In the genomic region with DNA sequence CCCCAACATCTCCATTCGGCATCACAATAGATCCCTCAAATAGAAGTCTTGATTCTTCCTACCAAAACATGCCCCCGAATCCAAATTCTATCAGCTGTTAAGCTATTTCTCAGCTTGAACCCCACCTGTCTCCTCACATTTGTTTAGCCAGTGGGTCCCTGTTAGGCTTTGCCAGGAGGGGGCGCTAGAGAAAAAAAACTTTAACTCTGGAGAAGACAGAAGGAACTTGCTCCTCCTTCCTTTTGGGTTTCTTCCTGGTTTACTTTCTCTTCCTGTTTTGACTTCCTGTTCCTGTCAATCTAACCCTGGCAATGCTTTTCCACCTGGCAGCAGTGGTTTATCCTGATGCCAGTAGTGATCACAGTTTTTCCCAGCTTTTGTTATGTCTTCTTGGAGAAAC, we compare ENCODE assay signal across 8 cellular contexts.
A peak's percentile ranks its signal among the peaks of the same experiment; 100 is the strongest.
DNase-seq lines count a peak whose midpoint lies in the region; ATAC-seq and TF ChIP-seq lines count a peak whose summit lies in the region.

No MANE protein-coding gene starts in this region.

- H3K4me3 ChIP-seq in Panc1 (ENCODE audit: low read depth in 2 of 2, low read length in 2 of 2) (no peak overlapping the region), prostate gland (no peak overlapping the region)

- H3K27ac ChIP-seq in Panc1 (ENCODE audit: low read length) (no peak overlapping the region), prostate gland (no peak overlapping the region)

- H3K4me1 ChIP-seq in Panc1 (ENCODE audit: control insufficient read depth, insufficient read depth, low read length) (no peaks in the 10 kb centered on the region), prostate gland (replicated peaks) (no peaks in the 10 kb centered on the region)

- H3K36me3 ChIP-seq in Panc1 (ENCODE audit: control insufficient read depth, insufficient read depth, low read length) (no peaks in the 10 kb centered on the region; the same call in 1 of the 2 replicates), prostate gland (no peaks in the 10 kb centered on the region)

- TF ChIP-seq CTCF in Panc1 (IDR thresholded peaks at IDR 0.05) (peak; percentile 68), prostate gland (IDR thresholded peaks at IDR 0.05) (peak in 2 of 4 experiments; percentile 38 to 46)

- H3K27me3 ChIP-seq in Panc1 (ENCODE audit: control insufficient read depth, insufficient read depth, low read length) (no peaks in the 10 kb centered on the region; the same call in 1 of the 2 replicates), prostate gland (replicated peaks; ENCODE audit: insufficient read depth) (no peaks in the 10 kb centered on the region)

- POLR2A ChIA-PET in Panc1 (lab: Charles Lee): no interaction called here

- no peak for TF ChIP-seq POLR2A in prostate gland (IDR thresholded peaks at IDR 0.05)

- no TSS peak for BruUV-seq in Panc1 (replicated peaks; lab: Mats Ljungman, UMichigan)

- H3K9me3 ChIP-seq in Panc1 (ENCODE audit: control insufficient read depth, insufficient read depth, low read depth, low read length): no peaks in the 10 kb centered on the region
- H3K9me3 ChIP-seq in prostate gland: no peaks in the 10 kb centered on the region

- 67% methylated on average over 3 of the region's 3 CpGs for WGBS in prostate gland

- in situ Hi-C loops in Panc1 (cut with HindIII; ENCODE audit: low pct_unique_long_range_greater_than_20kb, low sequenced_read_pairs): no loop called here

- peak; percentile 54 for ATAC-seq in GM21515 (IDR thresholded peaks at IDR 0.05; ENCODE audit: unreplicated experiment)
- no peak for ATAC-seq in Panc1
- ATAC-seq in esophagus mucosa: peak; percentile 32
- ATAC-seq in activated CD4-positive, CD25-positive, alpha-beta regulatory T cell treated with anti-CD3 and anti-CD28 coated beads, Interleukin-2, amount 50 U/mL, for 24 hours: no peak

- intact Hi-C loops in Panc1 (cut with micrococcal nuclease; ENCODE audit: unreplicated experiment): no loop called here
- intact Hi-C loops in prostate gland (cut with DNase I): no loop called here

- CTCF ChIA-PET in Panc1 (lab: Charles Lee): no interaction called here

- peak; percentile 52 for DNase-seq in COLO668 (lab: John Stamatoyannopoulos, UW; ENCODE audit: unreplicated experiment)
- DNase-seq in Panc1 (ENCODE audit: low read depth, low spot score): no peak
- peak; percentile 24 for DNase-seq in stimulated activated CD4-positive, alpha-beta T cell treated with anti-CD3 and anti-CD28 coated beads, Interleukin-1b, Interleukin-23, amount 100 ng/mL, for 48 hours
- DNase-seq in NCI-H187 (lab: John Stamatoyannopoulos, UW): no peak
- DNase-seq in prostate gland (ENCODE audit: low spot score): no peak

Comparison
In these comparisons a context has a peak if more than half of its experiments do, and no peak if none do; other contexts are left out.
1. DNase-seq: peak in COLO668 (single experiment) and stimulated activated CD4-positive, alpha-beta T cell treated with anti-CD3 and anti-CD28 coated beads, Interleukin-1b, Interleukin-23, amount 100 ng/mL, for 48 hours (single experiment); none in Panc1 (single experiment), NCI-H187 (0 of 2) and prostate gland (single experiment).
2. ATAC-seq: peak in GM21515 (single experiment) and esophagus mucosa (single experiment); none in Panc1 (single experiment) and activated CD4-positive, CD25-positive, alpha-beta regulatory T cell treated with anti-CD3 and anti-CD28 coated beads, Interleukin-2, amount 50 U/mL, for 24 hours (0 of 2).